ENCODE assay signal across 1 cellular context in the genomic region with DNA sequence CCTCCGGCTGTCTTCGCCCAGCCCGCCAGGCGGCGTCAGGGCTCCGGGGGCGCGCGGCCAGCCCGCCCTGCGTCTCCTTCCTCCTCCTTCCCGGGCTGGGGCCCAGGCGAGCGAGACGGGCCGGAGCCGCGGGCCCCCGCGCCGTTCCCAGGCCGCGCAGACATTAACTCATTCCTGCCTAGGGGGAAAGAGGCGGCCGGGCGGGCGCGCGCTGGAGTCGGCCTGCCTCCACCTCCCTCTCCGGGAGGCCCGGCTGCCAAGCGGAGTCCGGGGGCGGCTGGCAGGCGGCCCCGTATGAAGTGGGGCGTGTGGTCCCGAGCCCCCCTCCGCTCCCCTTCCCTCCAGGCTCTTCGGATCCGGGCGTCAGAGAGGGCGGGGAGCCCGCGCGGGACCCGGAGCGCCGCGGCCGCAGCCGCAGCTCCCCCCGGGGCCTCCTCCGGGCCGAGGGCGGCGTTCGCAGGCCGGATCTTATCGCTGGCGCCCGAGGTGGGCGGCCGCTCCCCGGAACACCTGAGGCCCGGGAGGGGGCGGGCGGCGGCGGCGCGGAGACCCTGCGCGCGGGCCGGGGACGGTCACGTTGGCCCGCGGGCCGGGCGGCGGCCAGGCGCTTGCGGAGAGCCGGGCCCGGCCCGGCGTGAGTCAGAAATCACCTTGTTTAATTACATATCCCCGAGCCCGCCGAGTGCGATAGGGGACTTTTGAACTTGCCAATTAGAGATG.
TF ChIP-seq lines count a peak whose summit lies in the region.

No MANE protein-coding gene starts in this region.

TF ChIP-seq in K562, 482 proteins besides CTCF, POLR2A, EP300 and RAD21 (continued from another document and continues in another):
- TF ChIP-seq ZNF398 (CRISPR knock-in tag; IDR thresholded peaks at IDR 0.05) (no peak), YY1 (IDR thresholded peaks at IDR 0.05; ENCODE audit: borderline replicate concordance in 1 of 3, control insufficient read depth in 1 of 3, extremely low read depth in 1 of 3, insufficient read depth in 3 of 3, insufficient read length in 1 of 3, insufficient replicate concordance in 2 of 3, low read depth in 1 of 3, low read length in 2 of 3) (peak in 1 of 3 experiments; percentile 59), ZNF280B (CRISPR knock-in tag; IDR thresholded peaks at IDR 0.05) (no peak), PTBP1 (IDR thresholded peaks at IDR 0.05; ENCODE audit: low read depth, low read length) (no peak), HMG20A (CRISPR knock-in tag; conservative IDR thresholded peaks at IDR 0.05) (no peak), KAT7 (CRISPR knock-in tag; IDR thresholded peaks at IDR 0.05; ENCODE audit: borderline replicate concordance) (0 out of 2 replicates have a peak, but pooled peaks have one; percentile 69), BRCA1 (IDR thresholded peaks at IDR 0.05) (no peak), BRCA1 (CRISPR knock-in tag; IDR thresholded peaks at IDR 0.05) (no peak), ZC3H8 (IDR thresholded peaks at IDR 0.05) (no peak), XRCC3 (IDR thresholded peaks at IDR 0.05) (no peak), NFATC3 (IDR thresholded peaks at IDR 0.05) (no peak), ZBTB1 (CRISPR knock-in tag; IDR thresholded peaks at IDR 0.05; ENCODE audit: borderline replicate concordance, low read depth) (peak; percentile 28; the same call in 1 of the 2 replicates), AFF4 (CRISPR knock-in tag; IDR thresholded peaks at IDR 0.05) (peak; percentile 41; the same call in 1 of the 2 replicates), SMAD4 (CRISPR knock-in tag; conservative IDR thresholded peaks at IDR 0.05) (peak; percentile 95), ZFP30 (CRISPR knock-in tag; IDR thresholded peaks at IDR 0.05; ENCODE audit: borderline replicate concordance) (no peak), KAT2B (IDR thresholded peaks at IDR 0.05; ENCODE audit: low read depth, low read length) (no peak), PML (IDR thresholded peaks at IDR 0.05; ENCODE audit: low read length) (0 out of 2 replicates have a peak, but pooled peaks have one; percentile 26), SIRT6 (IDR thresholded peaks at IDR 0.05; ENCODE audit: low read depth, low read length) (no peak), GATAD2A (IDR thresholded peaks at IDR 0.05) (no peak), PYGO2 (tag; IDR thresholded peaks at IDR 0.05) (no peak), ZNF165 (CRISPR knock-in tag; IDR thresholded peaks at IDR 0.05; ENCODE audit: borderline replicate concordance) (no peak), KDM2B (CRISPR knock-in tag; IDR thresholded peaks at IDR 0.05) (peak; percentile 25; the same call in 1 of the 2 replicates), NBN (IDR thresholded peaks at IDR 0.05; ENCODE audit: low read depth) (no peak), MCM3 (IDR thresholded peaks at IDR 0.05) (no peak), MCM5 (IDR thresholded peaks at IDR 0.05; ENCODE audit: low read depth) (no peak), POLR2B (IDR thresholded peaks at IDR 0.05; ENCODE audit: low read depth, partially characterized antibody) (no peak), ZNF263 (CRISPR knock-in tag; IDR thresholded peaks at IDR 0.05; ENCODE audit: borderline replicate concordance) (peak; percentile 79), CBX2 (IDR thresholded peaks at IDR 0.05; ENCODE audit: insufficient read depth, low read length, poor library complexity, severe bottlenecking) (no peak), RFX7 (CRISPR knock-in tag; IDR thresholded peaks at IDR 0.05) (no peak), TEAD4 (IDR thresholded peaks at IDR 0.05; ENCODE audit: low read length) (no peak), TEAD4 (CRISPR knock-in tag; IDR thresholded peaks at IDR 0.05; ENCODE audit: borderline replicate concordance) (no peak), NELFE (IDR thresholded peaks at IDR 0.05; ENCODE audit: insufficient read depth, insufficient read length) (no peak), ZKSCAN1 (IDR thresholded peaks at IDR 0.05; ENCODE audit: low read depth, low read length) (0 out of 2 replicates have a peak, but pooled peaks have one; percentile 9), SRSF9 (IDR thresholded peaks at IDR 0.05; ENCODE audit: borderline replicate concordance, low read depth, low read length) (no peak), CREM (IDR thresholded peaks at IDR 0.05; ENCODE audit: low read depth) (no peak; the same call in 1 of the 2 replicates), CEBPG (CRISPR knock-in tag; IDR thresholded peaks at IDR 0.05) (no peak), CEBPG (tag; conservative IDR thresholded peaks at IDR 0.05 in 1 of 2, IDR thresholded peaks at IDR 0.05 in 1 of 2) (no peak), POLR2G (IDR thresholded peaks at IDR 0.05; ENCODE audit: low read depth, low read length) (peak; percentile 92), ZNF134 (CRISPR knock-in tag; conservative IDR thresholded peaks at IDR 0.05) (no peak), PHB2 (IDR thresholded peaks at IDR 0.05; ENCODE audit: low read depth) (no peak), ZNF12 (CRISPR knock-in tag; IDR thresholded peaks at IDR 0.05) (0 out of 2 replicates have a peak, but pooled peaks have one; percentile 29), RFX5 (IDR thresholded peaks at IDR 0.05; ENCODE audit: low read depth, low read length) (no peak), RB1 (IDR thresholded peaks at IDR 0.05; ENCODE audit: low read depth) (peak; percentile 91), ATF4 (CRISPR knock-in tag; IDR thresholded peaks at IDR 0.05) (no peak)
- TF ChIP-seq, protein P1, sequence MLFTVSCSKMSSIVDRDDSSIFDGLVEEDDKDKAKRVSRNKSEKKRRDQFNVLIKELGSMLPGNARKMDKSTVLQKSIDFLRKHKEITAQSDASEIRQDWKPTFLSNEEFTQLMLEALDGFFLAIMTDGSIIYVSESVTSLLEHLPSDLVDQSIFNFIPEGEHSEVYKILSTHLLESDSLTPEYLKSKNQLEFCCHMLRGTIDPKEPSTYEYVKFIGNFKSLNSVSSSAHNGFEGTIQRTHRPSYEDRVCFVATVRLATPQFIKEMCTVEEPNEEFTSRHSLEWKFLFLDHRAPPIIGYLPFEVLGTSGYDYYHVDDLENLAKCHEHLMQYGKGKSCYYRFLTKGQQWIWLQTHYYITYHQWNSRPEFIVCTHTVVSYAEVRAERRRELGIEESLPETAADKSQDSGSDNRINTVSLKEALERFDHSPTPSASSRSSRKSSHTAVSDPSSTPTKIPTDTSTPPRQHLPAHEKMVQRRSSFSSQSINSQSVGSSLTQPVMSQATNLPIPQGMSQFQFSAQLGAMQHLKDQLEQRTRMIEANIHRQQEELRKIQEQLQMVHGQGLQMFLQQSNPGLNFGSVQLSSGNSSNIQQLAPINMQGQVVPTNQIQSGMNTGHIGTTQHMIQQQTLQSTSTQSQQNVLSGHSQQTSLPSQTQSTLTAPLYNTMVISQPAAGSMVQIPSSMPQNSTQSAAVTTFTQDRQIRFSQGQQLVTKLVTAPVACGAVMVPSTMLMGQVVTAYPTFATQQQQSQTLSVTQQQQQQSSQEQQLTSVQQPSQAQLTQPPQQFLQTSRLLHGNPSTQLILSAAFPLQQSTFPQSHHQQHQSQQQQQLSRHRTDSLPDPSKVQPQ (CRISPR knock-in tag; IDR thresholded peaks at IDR 0.05; ENCODE audit: borderline replicate concordance) = no peak
- TF ChIP-seq, protein P2, sequence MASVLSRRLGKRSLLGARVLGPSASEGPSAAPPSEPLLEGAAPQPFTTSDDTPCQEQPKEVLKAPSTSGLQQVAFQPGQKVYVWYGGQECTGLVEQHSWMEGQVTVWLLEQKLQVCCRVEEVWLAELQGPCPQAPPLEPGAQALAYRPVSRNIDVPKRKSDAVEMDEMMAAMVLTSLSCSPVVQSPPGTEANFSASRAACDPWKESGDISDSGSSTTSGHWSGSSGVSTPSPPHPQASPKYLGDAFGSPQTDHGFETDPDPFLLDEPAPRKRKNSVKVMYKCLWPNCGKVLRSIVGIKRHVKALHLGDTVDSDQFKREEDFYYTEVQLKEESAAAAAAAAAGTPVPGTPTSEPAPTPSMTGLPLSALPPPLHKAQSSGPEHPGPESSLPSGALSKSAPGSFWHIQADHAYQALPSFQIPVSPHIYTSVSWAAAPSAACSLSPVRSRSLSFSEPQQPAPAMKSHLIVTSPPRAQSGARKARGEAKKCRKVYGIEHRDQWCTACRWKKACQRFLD (CRISPR knock-in tag; IDR thresholded peaks at IDR 0.05) = 0 out of 2 replicates have a peak, but pooled peaks have one; percentile 9
- TF ChIP-seq, protein P3, sequence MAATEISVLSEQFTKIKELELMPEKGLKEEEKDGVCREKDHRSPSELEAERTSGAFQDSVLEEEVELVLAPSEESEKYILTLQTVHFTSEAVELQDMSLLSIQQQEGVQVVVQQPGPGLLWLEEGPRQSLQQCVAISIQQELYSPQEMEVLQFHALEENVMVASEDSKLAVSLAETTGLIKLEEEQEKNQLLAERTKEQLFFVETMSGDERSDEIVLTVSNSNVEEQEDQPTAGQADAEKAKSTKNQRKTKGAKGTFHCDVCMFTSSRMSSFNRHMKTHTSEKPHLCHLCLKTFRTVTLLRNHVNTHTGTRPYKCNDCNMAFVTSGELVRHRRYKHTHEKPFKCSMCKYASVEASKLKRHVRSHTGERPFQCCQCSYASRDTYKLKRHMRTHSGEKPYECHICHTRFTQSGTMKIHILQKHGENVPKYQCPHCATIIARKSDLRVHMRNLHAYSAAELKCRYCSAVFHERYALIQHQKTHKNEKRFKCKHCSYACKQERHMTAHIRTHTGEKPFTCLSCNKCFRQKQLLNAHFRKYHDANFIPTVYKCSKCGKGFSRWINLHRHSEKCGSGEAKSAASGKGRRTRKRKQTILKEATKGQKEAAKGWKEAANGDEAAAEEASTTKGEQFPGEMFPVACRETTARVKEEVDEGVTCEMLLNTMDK (IDR thresholded peaks at IDR 0.05; ENCODE audit: borderline replicate concordance, insufficient read depth, low read depth, low read length, poor library complexity, severe bottlenecking) = peak; percentile 84
- TF ChIP-seq, protein P4, sequence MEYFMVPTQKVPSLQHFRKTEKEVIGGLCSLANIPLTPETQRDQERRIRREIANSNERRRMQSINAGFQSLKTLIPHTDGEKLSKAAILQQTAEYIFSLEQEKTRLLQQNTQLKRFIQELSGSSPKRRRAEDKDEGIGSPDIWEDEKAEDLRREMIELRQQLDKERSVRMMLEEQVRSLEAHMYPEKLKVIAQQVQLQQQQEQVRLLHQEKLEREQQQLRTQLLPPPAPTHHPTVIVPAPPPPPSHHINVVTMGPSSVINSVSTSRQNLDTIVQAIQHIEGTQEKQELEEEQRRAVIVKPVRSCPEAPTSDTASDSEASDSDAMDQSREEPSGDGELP (CRISPR knock-in tag; IDR thresholded peaks at IDR 0.05; ENCODE audit: borderline replicate concordance) = peak; percentile 56; the same call in 1 of the 2 replicates
